ENCODE assay signal across 8 cellular contexts in the genomic region with DNA sequence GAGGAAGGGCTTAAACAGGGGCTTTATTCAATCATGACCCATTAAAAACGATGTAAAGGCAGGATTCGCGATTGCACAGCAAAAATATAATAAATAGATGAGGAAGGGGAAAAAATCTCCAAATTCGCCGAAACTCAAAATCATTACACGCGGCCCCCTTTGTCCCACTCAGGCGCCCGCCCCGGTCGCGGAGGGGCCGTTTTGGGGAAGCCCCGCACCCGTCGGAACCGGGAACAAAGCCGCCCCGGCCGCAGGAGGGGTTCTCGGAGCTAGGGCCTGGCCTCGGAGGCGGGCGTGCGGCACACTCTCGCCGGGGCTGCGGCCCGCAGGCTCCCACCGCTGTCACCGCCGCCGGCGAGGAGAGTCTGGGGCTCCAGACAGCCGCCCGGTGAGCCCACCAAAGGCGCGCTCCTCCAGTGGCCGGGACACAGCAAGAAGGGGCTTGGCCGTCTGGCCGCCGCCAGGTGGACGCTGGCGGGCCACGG. TPM values are rescaled to one million over a fixed set of nuclear protein-coding genes. Genes with fewer than 3 reads are reported as not detected.
DNase-seq lines count a peak whose midpoint lies in the region; ATAC-seq, FAIRE-seq and TF ChIP-seq lines count a peak whose summit lies in the region.

No MANE protein-coding gene starts in this region.

- H3K9me1 ChIP-seq in K562 (ENCODE audit: control insufficient read depth, insufficient read depth, low read length), result no peaks in the 10 kb centered on the region

- no peak for FAIRE-seq in K562 (lab: Jason Lieb, UNC)

- BruUV-seq in K562 (replicated peaks; lab: Mats Ljungman, UMichigan), result no TSS peak

- H3K27ac ChIP-seq in K562 (ENCODE audit: extremely low read depth, low read depth, low read length), result peak overlapping the region; percentile 74

- no peaks in the 10 kb centered on the region for H3K27me3 ChIP-seq in K562 (ENCODE audit: control insufficient read depth in 2 of 2, insufficient read depth in 2 of 2, low read length in 2 of 2)

- CTCF ChIA-PET in K562 (lab: Yijun Ruan, JAX; ENCODE audit: low intra/inter-chr PET ratio), result interaction anchor here (0.6 kb wide), 1 partner anchor 9 kb away, joined by 3 read pairs; no protein-coding TSS in a partner anchor

- TF ChIP-seq RAD21 in K562 (CRISPR knock-in tag; conservative IDR thresholded peaks at IDR 0.05 in 1 of 2, IDR thresholded peaks at IDR 0.05 in 1 of 2), result no peak

- POLR2A ChIA-PET in K562 (lab: Yijun Ruan, JAX), result interaction anchor here (0.6 to 1.4 kb wide), 10 partner anchors 8 to 295 kb away, joined by 3 to 6 read pairs (median 3); no protein-coding TSS in a partner anchor

- peak overlapping the region; percentile 92 for H3K4me3 ChIP-seq in K562

- peaks cover 4 to 13% of the 10 kb centered on the region in 2 experiments; a peak in 4 of 5 replicates for H3K4me1 ChIP-seq in K562 (replicated peaks in 1 of 2; ENCODE audit: control insufficient read depth in 2 of 2, insufficient read depth in 2 of 2, low read length in 2 of 2)

- 0 out of 2 replicates have a peak, but pooled peaks have one; percentile 2 for TF ChIP-seq POLR2A in K562 (conservative IDR thresholded peaks at IDR 0.05)

- 0% methylated on average over 41 of the region's 45 CpGs for WGBS in K562 (ENCODE audit: insufficient coverage, low coverage, missing lambda C conversion rate)

- ATAC-seq in HG02943 (IDR thresholded peaks at IDR 0.05; ENCODE audit: low read depth, unreplicated experiment), result peak; percentile 17
- peak; percentile 67 for ATAC-seq in K562
- peak; percentile 53 for ATAC-seq in left colon

- DNase-seq in NCI-H2196 (lab: John Stamatoyannopoulos, UW; ENCODE audit: unreplicated experiment) (peak; percentile 8), NCI-H2196 treated with DMSO at 0.1 percent for 48 hours (lab: John Stamatoyannopoulos, UW; ENCODE audit: unreplicated experiment) (no peak), SK-N-DZ (ENCODE audit: low spot score) (peak; percentile 43), K562 (ENCODE audit: extremely low read depth in 1 of 4, low spot score in 3 of 4) (peak in 1 of 4 experiments; percentile 53), left colon (peak in 1 of 2 donors; percentile 66), kidney glomerular epithelial cell (lab: John Stamatoyannopoulos, UW) (no peak)
- peak; percentile 16 to 21 for DNase-seq in stimulated activated CD4-positive, alpha-beta T cell treated with anti-CD3 and anti-CD28 coated beads, Interleukin-4, amount 100 ng/mL, for 4 hours

- no peak; the same call in 1 of the 2 replicates for TF ChIP-seq EP300 in K562 (IDR thresholded peaks at IDR 0.05; ENCODE audit: low read length)

- H3K9ac ChIP-seq in K562 (ENCODE audit: insufficient read depth in 1 of 2, low read depth in 2 of 2, low read length in 2 of 2), result peak overlapping the region; percentile 81 to 94

- in situ Hi-C loops in K562 (cut with MboI), result no loop called here

- no peak for TF ChIP-seq CTCF in K562 (IDR thresholded peaks at IDR 0.05 in 2 of 3, conservative IDR thresholded peaks at IDR 0.05 in 1 of 3; ENCODE audit: insufficient read depth in 2 of 3, low read depth in 1 of 3, low read length in 3 of 3)

- peak overlapping the region; percentile 78 for H2AFZ ChIP-seq in K562 (ENCODE audit: low read depth, low read length)

- intact Hi-C loops in K562 (cut with micrococcal nuclease) (loop anchor here (2.0 to 5.0 kb wide), 2 partner anchors 88 to 143 kb away; a partner anchor contains a TSS), left colon (cut with DNase I, micrococcal nuclease) (no loop called here)

- H3K79me2 ChIP-seq in K562 (ENCODE audit: control insufficient read depth, insufficient read depth, low read length), result peaks cover 50% of the 10 kb centered on the region

- H3K9me3 ChIP-seq in K562 (replicated peaks; ENCODE audit: control insufficient read depth, insufficient read depth, low read depth, low read length), result no peaks in the 10 kb centered on the region

- H4K20me1 ChIP-seq in K562 (replicated peaks; ENCODE audit: control insufficient read depth, insufficient read depth, low read length), result no peaks in the 10 kb centered on the region

- no peaks in the 10 kb centered on the region for H3K36me3 ChIP-seq in K562 (ENCODE audit: control insufficient read depth, insufficient read depth, low read length)

- H3K4me2 ChIP-seq in K562 (ENCODE audit: insufficient read depth, low read length), result peak overlapping the region; percentile 81

TF ChIP-seq in K562, 482 proteins besides CTCF, POLR2A, EP300 and RAD21 (continues in another document):
- TF ChIP-seq KAT7 (CRISPR knock-in tag; IDR thresholded peaks at IDR 0.05; ENCODE audit: borderline replicate concordance) (0 out of 2 replicates have a peak, but pooled peaks have one; percentile 60), SREBF2 (CRISPR knock-in tag; IDR thresholded peaks at IDR 0.05) (no peak), HMGN3 (IDR thresholded peaks at IDR 0.05; ENCODE audit: borderline replicate concordance, extremely low read depth, insufficient read length, low read depth, low read length) (peak; percentile 5), LARP7 (IDR thresholded peaks at IDR 0.05) (0 out of 2 replicates have a peak, but pooled peaks have one; percentile 2), SRSF3 (IDR thresholded peaks at IDR 0.05; ENCODE audit: insufficient read depth, low read length) (no peak), PCBP1 (IDR thresholded peaks at IDR 0.05; ENCODE audit: low read depth, low read length, poor library complexity, severe bottlenecking) (peak; percentile 28), SMARCC2 (IDR thresholded peaks at IDR 0.05; ENCODE audit: low read depth) (0 out of 2 replicates have a peak, but pooled peaks have one; percentile 3), SAFB (IDR thresholded peaks at IDR 0.05; ENCODE audit: borderline replicate concordance, low read depth, low read length) (peak; percentile 24; the same call in 1 of the 2 replicates)
- TF ChIP-seq, protein P1, sequence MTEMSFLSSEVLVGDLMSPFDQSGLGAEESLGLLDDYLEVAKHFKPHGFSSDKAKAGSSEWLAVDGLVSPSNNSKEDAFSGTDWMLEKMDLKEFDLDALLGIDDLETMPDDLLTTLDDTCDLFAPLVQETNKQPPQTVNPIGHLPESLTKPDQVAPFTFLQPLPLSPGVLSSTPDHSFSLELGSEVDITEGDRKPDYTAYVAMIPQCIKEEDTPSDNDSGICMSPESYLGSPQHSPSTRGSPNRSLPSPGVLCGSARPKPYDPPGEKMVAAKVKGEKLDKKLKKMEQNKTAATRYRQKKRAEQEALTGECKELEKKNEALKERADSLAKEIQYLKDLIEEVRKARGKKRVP (CRISPR knock-in tag; IDR thresholded peaks at IDR 0.05), result no peak

RNA-seq across cellular contexts. Expression of a gene that starts 0.5 kb away (rescaled TPM):
- 18.5 and 20.8 TPM in 2 replicates for polyA plus RNA-seq in SK-N-DZ (2014; cell fraction: cytosol; rRNA removed)
- 11.9 and 14.3 TPM in 2 replicates for polyA plus RNA-seq in SK-N-DZ (2014; cell fraction: nucleus; rRNA removed)
- total RNA-seq in K562 (2011; cell fraction: chromatin; rRNA removed; ENCODE audit: low replicate concordance), result 1.9 and 6.0 TPM in 2 replicates
- total RNA-seq in K562 (2011; cell fraction: nucleolus; rRNA removed), result 1.8 and 2.0 TPM in 2 replicates
- 3.9 and 6.0 TPM in 2 replicates for total RNA-seq in K562 (2011; cell fraction: nucleoplasm; rRNA removed)
- total RNA-seq in K562 (2014; rRNA removed) (7.7 and 10.5 TPM in 2 replicates), K562 (2014; rRNA removed; fragmentation: Illumina TruSeq; extraction: Trizol) (13.0 and 13.2 TPM in 2 replicates), K562 (2015; rRNA removed; fragmentation: Illumina TruSeq; extraction: Trizol) (10.9 and 12.6 TPM in 2 replicates), K562 (2021) (8.3 and 9.1 TPM in 2 replicates), left colon (1 to 10 TPM; 6.1 to 7.6 TPM)
- polyA plus RNA-seq in K562 (2011; rRNA removed) (6.3 and 7.8 TPM in 2 replicates), K562 (2014; fragmentation: Illumina TruSeq; extraction: Trizol) (9.1 and 9.6 TPM in 2 replicates), K562 (2014; fragmentation: Nextera tagmentation; extraction: Ambion mirVana) (10 to 100 TPM; 13.9 to 16.7 TPM), K562 (2014; rRNA removed) (8.2 and 10.8 TPM in 2 replicates)
- polyA plus RNA-seq in K562 (2011; cell fraction: cytosol; rRNA removed), result 1.5 and 2.6 TPM in 2 replicates
- polyA plus RNA-seq in K562 (2011; cell fraction: nucleus; rRNA removed), result 1.9 and 3.1 TPM in 2 replicates
- 6.2 and 8.7 TPM in 2 replicates for polyA plus RNA-seq in K562 (2012)
- 6.2 and 7.6 TPM in 2 replicates for polyA minus RNA-seq in K562 (2011; rRNA and poly(A)+ RNA removed)
- polyA minus RNA-seq in K562 (2011; cell fraction: cytosol; rRNA and poly(A)+ RNA removed), result 2.8 and 3.1 TPM in 2 replicates
- 2.0 and 4.7 TPM in 2 replicates for polyA minus RNA-seq in K562 (2011; cell fraction: nucleus; rRNA and poly(A)+ RNA removed)

RNA-seq across cellular contexts. Expression of a gene that starts 53.7 kb away (rescaled TPM):
- 48.0 and 48.4 TPM in 2 replicates for polyA plus RNA-seq in SK-N-DZ (2014; cell fraction: cytosol; rRNA removed)
- polyA plus RNA-seq in SK-N-DZ (2014; cell fraction: nucleus; rRNA removed), result 39.8 and 41.3 TPM in 2 replicates
- 9.1 and 9.7 TPM in 2 replicates for total RNA-seq in K562 (2011; cell fraction: chromatin; rRNA removed; ENCODE audit: low replicate concordance)
- total RNA-seq in K562 (2011; cell fraction: nucleolus; rRNA removed), result 4.7 and 5.9 TPM in 2 replicates
- total RNA-seq in K562 (2011; cell fraction: nucleoplasm; rRNA removed), result 9.2 and 12.0 TPM in 2 replicates
- total RNA-seq in K562 (2014; rRNA removed), result 7.2 and 7.3 TPM in 2 replicates
- total RNA-seq in K562 (2014; rRNA removed; fragmentation: Illumina TruSeq; extraction: Trizol), result 3.7 and 5.0 TPM in 2 replicates
- total RNA-seq in K562 (2015; rRNA removed; fragmentation: Illumina TruSeq; extraction: Trizol), result 2.8 and 3.0 TPM in 2 replicates
- total RNA-seq in K562 (2021), result 12.9 and 14.4 TPM in 2 replicates
- 5.8 and 10.4 TPM in 2 replicates for polyA plus RNA-seq in K562 (2011; rRNA removed)
- 9.4 and 12.6 TPM in 2 replicates for polyA plus RNA-seq in K562 (2011; cell fraction: cytosol; rRNA removed)
- 8.1 and 12.3 TPM in 2 replicates for polyA plus RNA-seq in K562 (2011; cell fraction: nucleus; rRNA removed)
- 6.6 and 23.6 TPM in 2 replicates for polyA plus RNA-seq in K562 (2012)
- polyA plus RNA-seq in K562 (2014; fragmentation: Illumina TruSeq; extraction: Trizol), result 10.0 and 12.1 TPM in 2 replicates
- under 1 TPM; 0.79 to 0.96 TPM for polyA plus RNA-seq in K562 (2014; fragmentation: Nextera tagmentation; extraction: Ambion mirVana)
- polyA plus RNA-seq in K562 (2014; rRNA removed), result 6.8 and 7.7 TPM in 2 replicates
- 5.9 and 6.5 TPM in 2 replicates for polyA minus RNA-seq in K562 (2011; rRNA and poly(A)+ RNA removed)
- polyA minus RNA-seq in K562 (2011; cell fraction: cytosol; rRNA and poly(A)+ RNA removed), result 4.6 and 13.5 TPM in 2 replicates
- polyA minus RNA-seq in K562 (2011; cell fraction: nucleus; rRNA and poly(A)+ RNA removed), result 1.6 and 5.9 TPM in 2 replicates
- total RNA-seq in left colon, result 10 to 100 TPM; 26.8 to 32.1 TPM

Comparison
In these comparisons a context has a peak if more than half of its experiments do, and no peak if none do; other contexts are left out.
1. DNase-seq: peak in NCI-H2196 (single experiment), SK-N-DZ (single experiment) and stimulated activated CD4-positive, alpha-beta T cell treated with anti-CD3 and anti-CD28 coated beads, Interleukin-4, amount 100 ng/mL, for 4 hours (2 of 2); none in NCI-H2196 treated with DMSO at 0.1 percent for 48 hours (single experiment) and kidney glomerular epithelial cell (single experiment).
2. ATAC-seq: peak in every context shown above with its lines; median percentile 67 in K562; 53 in left colon; 17 in HG02943.